Comparison of ENCODE assay signal across 8 cellular contexts in genomic region chr16:67164599-67165061, GRCh38. TPM values are rescaled to one million over a fixed set of nuclear protein-coding genes. Genes with fewer than 3 reads are reported as not detected.
DNase-seq lines count a peak whose midpoint lies in the region; ATAC-seq and TF ChIP-seq lines count a peak whose summit lies in the region.

HSF4 (plus strand) TSS chr16:67164745; CDS start chr16:67164812, 67 bp downstream.

- H3K27ac ChIP-seq in neuronal stem cell (replicated peaks; ENCODE audit: low read length): no peak within 1 kb of the TSS

- H2BK120ac ChIP-seq in neuronal stem cell (ENCODE audit: low read depth, low read length): no peak within 1 kb of the TSS

- H2AK5ac ChIP-seq in neuronal stem cell (ENCODE audit: low read depth, low read length): peak within 1 kb of the TSS; percentile 75

- peak within 1 kb of the TSS; percentile 95 for H3K23ac ChIP-seq in neuronal stem cell (ENCODE audit: low read depth, low read length, poor library complexity)

- intact Hi-C loops in T-helper 1 cell treated with Interleukin-12 subunit alpha and Interleukin-12 subunit beta and Interleukin-4 antibody, amounts not matched to agents 30 ng/mL and 1 ng/mL, for 36 hours (cut with micrococcal nuclease): loop anchor here (10.0 kb wide), 1 partner anchor 920 kb away; the partner anchor contains the start of gene NFATC3

- H2BK5ac ChIP-seq in neuronal stem cell (ENCODE audit: low read length): peak within 1 kb of the TSS; percentile 53

- H4K91ac ChIP-seq in neuronal stem cell (ENCODE audit: low read depth, low read length, poor library complexity): no peak within 1 kb of the TSS

- H3K27me3 ChIP-seq in neuronal stem cell (ENCODE audit: control insufficient read depth in 3 of 3, insufficient read depth in 3 of 3, low read depth in 1 of 3, low read length in 3 of 3): peaks cover 76 to 100% (median 98%) of the 10 kb centered on the region in 3 experiments

- no CpG with 5 or more reads among the region's 41 CpGs for WGBS in neuronal stem cell (ENCODE audit: extremely low coverage in 2 of 2, insufficient read length in 2 of 2, insufficient replicate concordance in 1 of 2), 2 donors

- peak within 1 kb of the TSS; percentile 98 for H2AFZ ChIP-seq in neuronal stem cell (ENCODE audit: low read length)

- no peak for TF ChIP-seq CTCF in fibroblast of villous mesenchyme (IDR thresholded peaks at IDR 0.05; ENCODE audit: insufficient read depth, low read depth, low read length)

- DNase-seq in NCI-H2081 (lab: John Stamatoyannopoulos, UW) (peak; percentile 19 to 25), NCI-H2081 treated with DMSO at 0.1 percent for 48 hours (lab: John Stamatoyannopoulos, UW) (no peak), fibroblast of villous mesenchyme (ENCODE audit: low read depth) (peak; percentile 58), neuronal stem cell (ENCODE audit: low spot score) (no peak), COR-L47 (lab: John Stamatoyannopoulos, UW) (no peak), NCI-H1092 treated with DMSO at 0.1 percent for 48 hours (lab: John Stamatoyannopoulos, UW) (no peak)

- peak within 1 kb of the TSS; percentile 75 for H3K14ac ChIP-seq in neuronal stem cell (ENCODE audit: low read length)

- H3K18ac ChIP-seq in neuronal stem cell (ENCODE audit: low read length): peak within 1 kb of the TSS; percentile 92

- H3K4me3 ChIP-seq in fibroblast of villous mesenchyme (ENCODE audit: low read depth, low read length) (peak within 1 kb of the TSS; percentile 47), neuronal stem cell (ENCODE audit: low read length in 2 of 2) (peak within 1 kb of the TSS; percentile 47 to 78)

- H3K79me1 ChIP-seq in neuronal stem cell (ENCODE audit: low read depth, low read length): peaks cover 4% of the 10 kb centered on the region

- H3K4ac ChIP-seq in neuronal stem cell (ENCODE audit: low read length): peak within 1 kb of the TSS; percentile 53

- ATAC-seq in GM18498 (IDR thresholded peaks at IDR 0.05; ENCODE audit: unreplicated experiment): no peak

- peak within 1 kb of the TSS; percentile 86 for H3K9ac ChIP-seq in neuronal stem cell (ENCODE audit: low read depth, low read length, poor library complexity)

- H3K9me3 ChIP-seq in neuronal stem cell (replicated peaks in 1 of 2; ENCODE audit: control insufficient read depth in 2 of 2, insufficient read depth in 1 of 2, low read depth in 1 of 2, low read length in 2 of 2): peaks cover 0 to 11% of the 10 kb centered on the region in 2 donors

- no peaks in the 10 kb centered on the region for H3K36me3 ChIP-seq in neuronal stem cell (replicated peaks in 1 of 2; ENCODE audit: control insufficient read depth in 2 of 2, insufficient read depth in 2 of 2, low read length in 2 of 2)

- H2BK12ac ChIP-seq in neuronal stem cell (ENCODE audit: low read length): peak within 1 kb of the TSS; percentile 73

- H2BK15ac ChIP-seq in neuronal stem cell (ENCODE audit: low read length): peak within 1 kb of the TSS; percentile 49

- H3K4me2 ChIP-seq in neuronal stem cell (ENCODE audit: insufficient read depth, low read length, poor library complexity, severe bottlenecking): peak within 1 kb of the TSS; percentile 94

- H4K8ac ChIP-seq in neuronal stem cell (ENCODE audit: low read depth, low read length): peak within 1 kb of the TSS; percentile 43

- peaks cover 15 to 19% of the 10 kb centered on the region in 2 donors for H3K4me1 ChIP-seq in neuronal stem cell (ENCODE audit: control insufficient read depth in 2 of 2, insufficient read depth in 1 of 2, low read depth in 1 of 2, low read length in 2 of 2)

RNA-seq across cellular contexts. Expression of gene HSF4, which starts in this region (rescaled TPM):
- total RNA-seq in T-helper 1 cell treated with Interleukin-12 subunit alpha and Interleukin-12 subunit beta and Interleukin-4 antibody, amounts not matched to agents 30 ng/mL and 1 ng/mL, for 36 hours: 98.7 and 111 TPM in 2 replicates
- 2.6 and 3.0 TPM in 2 replicates for total RNA-seq in fibroblast of villous mesenchyme
- 0.36 TPM for polyA plus RNA-seq in neuronal stem cell (2013, experiment 1 of 2)
- 0.48 TPM for polyA plus RNA-seq in neuronal stem cell (2013, experiment 2 of 2)

Comparison
In these comparisons a context has a peak if more than half of its experiments do, and no peak if none do; other contexts are left out.
1. RNA of gene HSF4 (total RNA-seq): 98.7 to 111 TPM in T-helper 1 cell treated with Interleukin-12 subunit alpha and Interleukin-12 subunit beta and Interleukin-4 antibody, amounts not matched to agents 30 ng/mL and 1 ng/mL, for 36 hours; 2.6 to 3.0 TPM in fibroblast of villous mesenchyme; every median in the first group is over 10 times any median in the second.
2. DNase-seq: peak in NCI-H2081 (2 of 2) and fibroblast of villous mesenchyme (single experiment); none in NCI-H2081 treated with DMSO at 0.1 percent for 48 hours (single experiment), neuronal stem cell (single experiment), COR-L47 (single experiment) and NCI-H1092 treated with DMSO at 0.1 percent for 48 hours (single experiment).